Comparison of ENCODE assay signal across 24 cellular contexts in the genomic region with DNA sequence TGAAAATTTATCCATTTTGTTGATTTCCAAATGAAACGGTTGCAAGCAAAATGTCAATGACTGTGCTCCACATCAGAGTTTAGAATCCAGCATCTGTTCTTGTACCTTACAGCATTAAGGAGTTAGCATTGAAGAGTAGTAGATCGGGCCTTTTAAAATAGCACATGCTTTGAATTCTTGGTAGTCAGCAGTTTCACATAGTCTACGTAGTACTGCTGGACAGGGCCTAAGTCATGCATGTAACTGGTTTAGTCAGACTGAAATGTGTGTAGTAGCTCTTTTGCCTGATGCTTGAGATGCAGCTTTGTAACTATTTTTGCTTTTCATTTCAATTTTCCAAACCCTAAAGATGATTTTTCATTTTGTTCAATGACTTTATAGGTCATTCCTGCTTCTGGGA. TPM values are rescaled to one million over a fixed set of nuclear protein-coding genes. Genes with fewer than 3 reads are reported as not detected.
DNase-seq lines count a peak whose midpoint lies in the region; ATAC-seq, FAIRE-seq and TF ChIP-seq lines count a peak whose summit lies in the region.
"Had no signal": no experiment of that assay in that cellular context is flagged by ENCODE, and none has a peak within 500 bp of the region (broad histone marks: within the 10 kb centered on the region; RNA-seq: fewer than 3 reads in every experiment).

No MANE protein-coding gene starts in this region.

- H4K20me1 ChIP-seq in astrocyte (ENCODE audit: insufficient read depth, low read length), result no peaks in the 10 kb centered on the region

- no peak overlapping the region for H3K4me3 Mint-ChIP-seq in astrocyte (ENCODE audit: unreplicated experiment)
- H3K4me3 Mint-ChIP-seq in activated T-helper 1 cell treated with anti-CD3 and anti-CD28 coated beads, Interleukin-12 subunit alpha, Interleukin-12 subunit beta, Interleukin-2, Interleukin-4 antibody, amounts not matched to agents 30 ng/mL and 10 ng/mL and 1 ng/mL, durations not matched to agents 14 hours and 24 hours and 36 hours, result no peak overlapping the region
- H3K4me3 Mint-ChIP-seq: brain; CD4-positive, CD25-positive, alpha-beta regulatory T cell; nephron progenitor cell had no signal

- H3K4me1 Mint-ChIP-seq in astrocyte (ENCODE audit: low read depth, unreplicated experiment), result peaks cover 5% of the 10 kb centered on the region
- no peaks in the 10 kb centered on the region for H3K4me1 Mint-ChIP-seq in activated T-helper 1 cell treated with anti-CD3 and anti-CD28 coated beads, Interleukin-12 subunit alpha, Interleukin-12 subunit beta, Interleukin-2, Interleukin-4 antibody, amounts not matched to agents 30 ng/mL and 10 ng/mL and 1 ng/mL, durations not matched to agents 14 hours and 24 hours and 36 hours (ENCODE audit: low read depth)
- H3K4me1 Mint-ChIP-seq: CD4-positive, CD25-positive, alpha-beta regulatory T cell; nephron progenitor cell had no signal

- ATAC-seq in Right ventricle myocardium inferior (peak; percentile 68), left cardiac atrium (peak; percentile 38 to 63), upper lobe of right lung (peak; percentile 21)
- ATAC-seq: esophagus mucosa had no signal

- FAIRE-seq in astrocyte (lab: Jason Lieb, UNC), result no peak
- FAIRE-seq: GM12891 had no signal

- H3K4me1 ChIP-seq in astrocyte (ENCODE audit: insufficient read depth, low read length) (no peaks in the 10 kb centered on the region), upper lobe of right lung (no peaks in the 10 kb centered on the region)

- no peak overlapping the region for H3K27ac Mint-ChIP-seq in astrocyte (ENCODE audit: unreplicated experiment)
- H3K27ac Mint-ChIP-seq in activated T-helper 1 cell treated with anti-CD3 and anti-CD28 coated beads, Interleukin-12 subunit alpha, Interleukin-12 subunit beta, Interleukin-2, Interleukin-4 antibody, amounts not matched to agents 30 ng/mL and 10 ng/mL and 1 ng/mL, durations not matched to agents 14 hours and 24 hours and 36 hours, result no peak overlapping the region
- H3K27ac Mint-ChIP-seq: brain; CD4-positive, CD25-positive, alpha-beta regulatory T cell; nephron progenitor cell had no signal

- H3K27ac ChIP-seq in astrocyte (ENCODE audit: low read depth, low read length) (no peak overlapping the region), upper lobe of right lung (no peak overlapping the region)
- H3K27ac ChIP-seq: dorsolateral prefrontal cortex had no signal

- no peak for DNase-seq in Right ventricle myocardium inferior (ENCODE audit: missing footprints)
- no peak for DNase-seq in cardiac septum (ENCODE audit: low spot score)
- DNase-seq in astrocyte (ENCODE audit: low read depth), result peak; percentile 26
- DNase-seq in left cardiac atrium, result no peak
- no peak for DNase-seq in upper lobe of right lung
- DNase-seq in activated T-helper 1 cell treated with anti-CD3 and anti-CD28 coated beads, Interleukin-12 subunit alpha, Interleukin-12 subunit beta, Interleukin-2, Interleukin-4 antibody, amounts not matched to agents 30 ng/mL and 10 ng/mL and 1 ng/mL, durations not matched to agents 14 hours and 24 hours and 36 hours (ENCODE audit: low spot score), result no peak
- DNase-seq in GOT3 (lab: John Stamatoyannopoulos, UW), result no peak
- no peak for DNase-seq in OCI-M1 (lab: John Stamatoyannopoulos, UW)
- DNase-seq: 8988T; activated CD4-positive, alpha-beta T cell treated with anti-CD3 and anti-CD28 coated beads, Interleukin-2, amount 50 U/mL, for 48 hours; activated naive CD4-positive, alpha-beta T cell treated with anti-CD3 and anti-CD28 coated beads, Interleukin-2, amount 50 U/mL, for 16 hours; activated T-cell treated with anti-CD3 and anti-CD28 coated beads, Interleukin-2, amount 50 U/mL, for 1 hour; CD4-positive, CD25-positive, alpha-beta regulatory T cell; dorsolateral prefrontal cortex; NCI-H526; nephron progenitor cell; stimulated activated CD4-positive, alpha-beta T cell treated with anti-CD3 and anti-CD28 coated beads, Interleukin-12 subunit alpha, Interleukin-12 subunit beta, amount 100 ng/mL, for 4 hours had no signal

- TF ChIP-seq CTCF in astrocyte (IDR thresholded peaks at IDR 0.05; ENCODE audit: insufficient read depth, low read depth, low read length), result no peak
- TF ChIP-seq CTCF in upper lobe of right lung (IDR thresholded peaks at IDR 0.05), result no peak

- no peaks in the 10 kb centered on the region for H3K36me3 Mint-ChIP-seq in astrocyte (ENCODE audit: low read depth, unreplicated experiment)
- H3K36me3 Mint-ChIP-seq in activated T-helper 1 cell treated with anti-CD3 and anti-CD28 coated beads, Interleukin-12 subunit alpha, Interleukin-12 subunit beta, Interleukin-2, Interleukin-4 antibody, amounts not matched to agents 30 ng/mL and 10 ng/mL and 1 ng/mL, durations not matched to agents 14 hours and 24 hours and 36 hours (ENCODE audit: low read depth), result no peaks in the 10 kb centered on the region
- H3K36me3 Mint-ChIP-seq: brain; CD4-positive, CD25-positive, alpha-beta regulatory T cell had no signal

- H3K4me2 ChIP-seq in astrocyte (ENCODE audit: low read length), result no peak overlapping the region

- H3K79me2 ChIP-seq in astrocyte (ENCODE audit: insufficient read depth, low read length), result no peaks in the 10 kb centered on the region

- intact Hi-C loops in Right ventricle myocardium inferior (cut with DNase I), result no loop called here
- intact Hi-C loops in cardiac septum (cut with DNase I), result loop anchor here (5.0 kb wide), 1 partner anchor 43 kb away; no protein-coding TSS in a partner anchor
- intact Hi-C loops in left cardiac atrium (cut with DNase I), result no loop called here
- intact Hi-C loops in upper lobe of right lung (cut with DNase I), result no loop called here
- intact Hi-C loops in activated T-helper 1 cell treated with anti-CD3 and anti-CD28 coated beads, Interleukin-12 subunit alpha, Interleukin-12 subunit beta, Interleukin-2, Interleukin-4 antibody, amounts not matched to agents 30 ng/mL and 10 ng/mL and 1 ng/mL, durations not matched to agents 14 hours and 24 hours and 36 hours (cut with micrococcal nuclease), result no loop called here

- no peak overlapping the region for H3K4me3 ChIP-seq in astrocyte (ENCODE audit: insufficient read depth, low read depth, low read length)
- H3K4me3 ChIP-seq in upper lobe of right lung, result no peak overlapping the region
- H3K4me3 ChIP-seq: dorsolateral prefrontal cortex had no signal

- no peaks in the 10 kb centered on the region for H3K9me3 Mint-ChIP-seq in astrocyte (ENCODE audit: unreplicated experiment)
- H3K9me3 Mint-ChIP-seq in activated T-helper 1 cell treated with anti-CD3 and anti-CD28 coated beads, Interleukin-12 subunit alpha, Interleukin-12 subunit beta, Interleukin-2, Interleukin-4 antibody, amounts not matched to agents 30 ng/mL and 10 ng/mL and 1 ng/mL, durations not matched to agents 14 hours and 24 hours and 36 hours, result no peaks in the 10 kb centered on the region
- H3K9me3 Mint-ChIP-seq: nephron progenitor cell had no signal

- no peak overlapping the region for H2AFZ ChIP-seq in astrocyte (ENCODE audit: low read depth, low read length)

- H3K27me3 Mint-ChIP-seq in astrocyte (ENCODE audit: low read depth, unreplicated experiment), result peaks cover 28% of the 10 kb centered on the region
- peaks cover 28% of the 10 kb centered on the region for H3K27me3 Mint-ChIP-seq in activated T-helper 1 cell treated with anti-CD3 and anti-CD28 coated beads, Interleukin-12 subunit alpha, Interleukin-12 subunit beta, Interleukin-2, Interleukin-4 antibody, amounts not matched to agents 30 ng/mL and 10 ng/mL and 1 ng/mL, durations not matched to agents 14 hours and 24 hours and 36 hours (ENCODE audit: insufficient read depth)

- no peak overlapping the region for H3K9ac ChIP-seq in astrocyte (ENCODE audit: low read length)

- H3K9me3 ChIP-seq in astrocyte (ENCODE audit: insufficient read depth, low read depth, low read length) (no peaks in the 10 kb centered on the region), upper lobe of right lung (no peaks in the 10 kb centered on the region)

- H3K27me3 ChIP-seq in astrocyte (ENCODE audit: insufficient read depth, low read length) (peaks cover 23% of the 10 kb centered on the region), upper lobe of right lung (peaks cover 46% of the 10 kb centered on the region)

- H3K36me3 ChIP-seq in astrocyte (ENCODE audit: insufficient read depth, low read length) (no peaks in the 10 kb centered on the region), upper lobe of right lung (no peaks in the 10 kb centered on the region)

RNA-seq across cellular contexts. Expression of a gene that starts 19.8 kb away (rescaled TPM):
- not detected for total RNA-seq in Right ventricle myocardium inferior
- total RNA-seq in cardiac septum, result not detected
- total RNA-seq in astrocyte, result not detected in 2 replicates
- not detected for total RNA-seq in left cardiac atrium
- not detected for total RNA-seq in upper lobe of right lung
- not detected in 2 replicates for total RNA-seq in activated T-helper 1 cell treated with anti-CD3 and anti-CD28 coated beads, Interleukin-12 subunit alpha, Interleukin-12 subunit beta, Interleukin-2, Interleukin-4 antibody, amounts not matched to agents 30 ng/mL and 10 ng/mL and 1 ng/mL, durations not matched to agents 14 hours and 24 hours and 36 hours
- total RNA-seq: CD4-positive, CD25-positive, alpha-beta regulatory T cell; dorsolateral prefrontal cortex; esophagus mucosa; HT-29; mesenteric fat pad; pulmonary artery endothelial cell; temporal lobe had no signal

RNA-seq across cellular contexts. Expression of a gene that starts 39.3 kb away (rescaled TPM):
- not detected for total RNA-seq in Right ventricle myocardium inferior
- not detected for total RNA-seq in cardiac septum
- total RNA-seq in astrocyte, result not detected in 2 replicates
- total RNA-seq in left cardiac atrium, result not detected
- not detected for total RNA-seq in upper lobe of right lung
- 0.36 and 2.0 TPM in 2 replicates for total RNA-seq in activated T-helper 1 cell treated with anti-CD3 and anti-CD28 coated beads, Interleukin-12 subunit alpha, Interleukin-12 subunit beta, Interleukin-2, Interleukin-4 antibody, amounts not matched to agents 30 ng/mL and 10 ng/mL and 1 ng/mL, durations not matched to agents 14 hours and 24 hours and 36 hours
- total RNA-seq: CD4-positive, CD25-positive, alpha-beta regulatory T cell; dorsolateral prefrontal cortex; esophagus mucosa; HT-29; mesenteric fat pad; pulmonary artery endothelial cell; temporal lobe had no signal
